Comparison of ENCODE assay signal across 31 cellular contexts in genomic region chr15:61309236-61310016, GRCh38.
"Had no signal": no experiment of that assay in that cellular context is flagged by ENCODE, and none has a peak within 500 bp of the region (broad histone marks: within the 10 kb centered on the region; RNA-seq: fewer than 3 reads in every experiment).

No MANE protein-coding gene starts in this region.

- DNase-seq: activated CD4-positive, alpha-beta memory T cell treated with anti-CD3 and anti-CD28 coated beads, Interleukin-2, amount 10 ng/mL, durations not matched to agents 7 days and 5 days; activated CD4-positive, alpha-beta T cell treated with anti-CD3 and anti-CD28 coated beads for 1 hour; activated CD4-positive, alpha-beta T cell treated with anti-CD3 and anti-CD28 coated beads for 36 hours; activated CD4-positive, alpha-beta T cell treated with anti-CD3 and anti-CD28 coated beads for 48 hours; activated CD4-positive, alpha-beta T cell treated with anti-CD3 and anti-CD28 coated beads, Interleukin-2, amount 10 ng/mL, durations not matched to agents 7 days and 5 days; activated CD4-positive, alpha-beta T cell treated with anti-CD3 and anti-CD28 coated beads, Interleukin-2, amount 50 U/mL, for 48 hours; activated CD4-positive, CD25-positive, alpha-beta regulatory T cell; activated CD8-positive, alpha-beta memory T cell treated with anti-CD3 and anti-CD28 coated beads for 24 hours; activated CD8-positive, alpha-beta memory T cell treated with anti-CD3 and anti-CD28 coated beads, Interleukin-2, amount 10 ng/mL, durations not matched to agents 7 days and 5 days; activated CD8-positive, alpha-beta memory T cell treated with anti-CD3 and anti-CD28 coated beads, Interleukin-2, amount 50 U/mL, for 48 hours; activated CD8-positive, alpha-beta T cell treated with anti-CD3 and anti-CD28 coated beads, Interleukin-2, amount 10 ng/mL, durations not matched to agents 7 days and 5 days; activated effector memory CD4-positive, alpha-beta T cell treated with Interleukin-2 at 50 U/mL for 16 hours; activated gamma-delta T cell; activated naive CD4-positive, alpha-beta T cell treated with anti-CD3 and anti-CD28 coated beads, Interleukin-2, amount 10 ng/mL, durations not matched to agents 7 days and 5 days; activated naive CD4-positive, alpha-beta T cell treated with Interleukin-2 at 50 U/mL for 16 hours; activated naive CD8-positive, alpha-beta T cell treated with anti-CD3 and anti-CD28 coated beads, Interleukin-2, amount 10 ng/mL, durations not matched to agents 7 days and 5 days; activated naive CD8-positive, alpha-beta T cell treated with anti-CD3 and anti-CD28 coated beads, Interleukin-2, amount 50 U/mL, for 24 hours; activated T-cell treated with anti-CD3 and anti-CD28 coated beads, Interleukin-2, amount 50 U/mL, for 24 hours; activated T-cell treated with anti-CD3 and anti-CD28 coated beads, Interleukin-2, amount 50 U/mL, for 48 hours; amygdala; anterior cingulate cortex; body of pancreas; brain microvascular endothelial cell; central memory CD4-positive, alpha-beta T cell; T-helper 1 cell; T-helper 2 cell; T-helper 9 cell had no signal

- H3K9me3 ChIP-seq: body of pancreas, breast epithelium had no signal

- H3K4me3 ChIP-seq: body of pancreas, breast epithelium had no signal

- H3K36me3 ChIP-seq: brain microvascular endothelial cell, breast epithelium had no signal

- ATAC-seq: activated CD4-positive, alpha-beta T cell treated with anti-CD3 and anti-CD28 coated beads for 36 hours; activated CD4-positive, CD25-positive, alpha-beta regulatory T cell treated with anti-CD3 and anti-CD28 coated beads, Interleukin-2, amount 50 U/mL, for 24 hours; activated CD8-positive, alpha-beta memory T cell treated with anti-CD3 and anti-CD28 coated beads, Interleukin-2, amount 10 ng/mL, durations not matched to agents 7 days and 5 days; activated CD8-positive, alpha-beta T cell treated with anti-CD3 and anti-CD28 coated beads, Interleukin-2, amount 10 ng/mL, durations not matched to agents 7 days and 5 days; activated naive CD8-positive, alpha-beta T cell treated with anti-CD3 and anti-CD28 coated beads, Interleukin-2, amount 50 U/mL, for 24 hours; body of pancreas; WTC11 had no signal

- H3K4me1 ChIP-seq: body of pancreas, breast epithelium had no signal

- H3K27ac ChIP-seq: body of pancreas, brain microvascular endothelial cell, breast epithelium, VCaP had no signal

- H3K27me3 ChIP-seq: body of pancreas, brain microvascular endothelial cell, breast epithelium had no signal
